In genomic region chr9:124258765-124259272, GRCh38 we compare ENCODE assay signal across 8 cellular contexts. TPM values are rescaled to one million over a fixed set of nuclear protein-coding genes. Genes with fewer than 3 reads are reported as not detected.
DNase-seq lines count a peak whose midpoint lies in the region; ATAC-seq and TF ChIP-seq lines count a peak whose summit lies in the region.

No MANE protein-coding gene starts in this region.

- TF ChIP-seq POLR2A in body of pancreas (IDR thresholded peaks at IDR 0.05) (no peak), tibial nerve (IDR thresholded peaks at IDR 0.05) (no peak), GM18505 (IDR thresholded peaks at IDR 0.05; ENCODE audit: borderline replicate concordance, extremely low read depth, insufficient read depth, insufficient read length) (no peak)

- 2 to 9% methylated on average over 7 to 11 of the region's 11 CpGs for WGBS in body of pancreas, 2 donors
- WGBS in liver: 5% methylated on average over 11 of the region's 11 CpGs
- 11 to 13% methylated on average over 9 to 11 of the region's 11 CpGs for WGBS in tibial nerve, 2 donors

- peak overlapping the region; percentile 59 to 91 for H3K9ac ChIP-seq in liver (ENCODE audit: low read depth in 1 of 2, low read length in 2 of 2)

- TF ChIP-seq CTCF in body of pancreas (IDR thresholded peaks at IDR 0.05): no peak
- no peak for TF ChIP-seq CTCF in liver (IDR thresholded peaks at IDR 0.05; ENCODE audit: low read depth, low read length, missing input control)
- TF ChIP-seq CTCF in tibial nerve (IDR thresholded peaks at IDR 0.05): no peak

- TF ChIP-seq EP300 in tibial nerve (IDR thresholded peaks at IDR 0.05): no peak

- no peak for ATAC-seq in stimulated activated naive CD8-positive, alpha-beta T cell treated with anti-CD3 and anti-CD28 coated beads, Interleukin-15, Interleukin-2, amounts not matched to agents 100 U/mL and 50 U/mL, for 24 hours
- peak; percentile 15 for ATAC-seq in body of pancreas
- ATAC-seq in GM18505 (IDR thresholded peaks at IDR 0.05; ENCODE audit: unreplicated experiment): no peak
- no peak for ATAC-seq in HG03039 (IDR thresholded peaks at IDR 0.05; ENCODE audit: unreplicated experiment)

- H3K36me3 ChIP-seq in body of pancreas (replicated peaks in 1 of 2; ENCODE audit: insufficient read depth in 1 of 2, low read depth in 2 of 2) (no peaks in the 10 kb centered on the region), liver (ENCODE audit: control insufficient read depth in 4 of 4, insufficient read depth in 3 of 4, low read depth in 1 of 4, low read length in 3 of 4) (no peaks in the 10 kb centered on the region), tibial nerve (no peaks in the 10 kb centered on the region)

- peak overlapping the region; percentile 95 for H3K27ac Mint-ChIP-seq in stimulated activated naive CD8-positive, alpha-beta T cell treated with anti-CD3 and anti-CD28 coated beads, Interleukin-15, Interleukin-2, amounts not matched to agents 100 ng/mL and 50 ng/mL, for 24 hours

- peak overlapping the region; percentile 93 for H3K4me3 Mint-ChIP-seq in stimulated activated naive CD8-positive, alpha-beta T cell treated with anti-CD3 and anti-CD28 coated beads, Interleukin-15, Interleukin-2, amounts not matched to agents 100 ng/mL and 50 ng/mL, for 24 hours

- peak overlapping the region; percentile 91 to 95 (median 92) for H3K27ac ChIP-seq in body of pancreas
- H3K27ac ChIP-seq in liver (ENCODE audit: low read depth in 1 of 2, low read length in 2 of 2): peak overlapping the region; percentile 98 to 99
- H3K27ac ChIP-seq in tibial nerve: peak overlapping the region; percentile 82 to 98 (median 92)

- DNase-seq in stimulated activated naive CD8-positive, alpha-beta T cell treated with anti-CD3 and anti-CD28 coated beads, Interleukin-15, Interleukin-2, amounts not matched to agents 100 U/mL and 50 U/mL, for 24 hours: no peak
- DNase-seq in body of pancreas (peak in 1 of 4 donors; percentile 50), tibial nerve (ENCODE audit: low spot score in 2 of 2) (no peak)
- no peak for DNase-seq in activated CD8-positive, alpha-beta memory T cell treated with anti-CD3 and anti-CD28 coated beads for 24 hours

- H3K27me3 ChIP-seq in body of pancreas (no peaks in the 10 kb centered on the region), liver (ENCODE audit: control insufficient read depth in 4 of 4, insufficient read depth in 4 of 4, low read length in 3 of 4) (no peaks in the 10 kb centered on the region), tibial nerve (no peaks in the 10 kb centered on the region)

- H3K4me1 ChIP-seq in body of pancreas: peaks cover 48% of the 10 kb centered on the region
- peaks cover 13 to 38% (median 28%) of the 10 kb centered on the region in 4 donors for H3K4me1 ChIP-seq in liver (ENCODE audit: control insufficient read depth in 4 of 4, insufficient read depth in 4 of 4, low read length in 3 of 4)
- peaks cover 0 to 57% (median 40%) of the 10 kb centered on the region in 4 donors for H3K4me1 ChIP-seq in tibial nerve

- H3K9me3 ChIP-seq in body of pancreas: no peaks in the 10 kb centered on the region
- no peaks in the 10 kb centered on the region for H3K9me3 ChIP-seq in liver (ENCODE audit: control insufficient read depth in 4 of 4, low read length in 3 of 4)
- no peaks in the 10 kb centered on the region for H3K9me3 ChIP-seq in tibial nerve

- no peaks in the 10 kb centered on the region for H3K36me3 Mint-ChIP-seq in stimulated activated naive CD8-positive, alpha-beta T cell treated with anti-CD3 and anti-CD28 coated beads, Interleukin-15, Interleukin-2, amounts not matched to agents 100 ng/mL and 50 ng/mL, for 24 hours (ENCODE audit: low read depth)

- H3K4me3 ChIP-seq in body of pancreas (peak overlapping the region; percentile 46 to 60), liver (ENCODE audit: low read depth in 1 of 3, low read length in 3 of 3) (peak overlapping the region; percentile 83 to 88 (median 87)), tibial nerve (peak overlapping the region; percentile 62 to 84 (median 76))

- intact Hi-C loops in body of pancreas (cut with DNase I): no loop called here

- peaks cover 40% of the 10 kb centered on the region for H3K27me3 Mint-ChIP-seq in stimulated activated naive CD8-positive, alpha-beta T cell treated with anti-CD3 and anti-CD28 coated beads, Interleukin-15, Interleukin-2, amounts not matched to agents 100 ng/mL and 50 ng/mL, for 24 hours

- TF ChIP-seq RAD21 in liver (IDR thresholded peaks at IDR 0.05): no peak

- no peaks in the 10 kb centered on the region for H3K9me3 Mint-ChIP-seq in stimulated activated naive CD8-positive, alpha-beta T cell treated with anti-CD3 and anti-CD28 coated beads, Interleukin-15, Interleukin-2, amounts not matched to agents 100 ng/mL and 50 ng/mL, for 24 hours

- peaks cover 74% of the 10 kb centered on the region for H3K4me1 Mint-ChIP-seq in stimulated activated naive CD8-positive, alpha-beta T cell treated with anti-CD3 and anti-CD28 coated beads, Interleukin-15, Interleukin-2, amounts not matched to agents 100 ng/mL and 50 ng/mL, for 24 hours (ENCODE audit: low read depth)

TF ChIP-seq in liver, 16 proteins besides CTCF, POLR2A, EP300 and RAD21:
- no peak for TF ChIP-seq HNF4G (IDR thresholded peaks at IDR 0.05)
- TF ChIP-seq MAX (IDR thresholded peaks at IDR 0.05): peak; percentile 12
- TF ChIP-seq RXRA (IDR thresholded peaks at IDR 0.05): peak in 1 of 2 donors; percentile 25

RNA-seq across cellular contexts. Expression of gene NEK6, which starts 1.1 kb away (rescaled TPM):
- 10 to 100 TPM; 15.5 to 23.6 TPM for total RNA-seq in body of pancreas
- total RNA-seq in liver: 10 to 100 TPM; 36.4 to 48.5 TPM
- 10 to 100 TPM; 32.5 to 49.7 TPM for polyA plus RNA-seq in liver
- 10 to 100 TPM; 25.3 to 53.1 (median 43.3) TPM for total RNA-seq in tibial nerve
